ENCODE assay signal across 19 cellular contexts in the genomic region with DNA sequence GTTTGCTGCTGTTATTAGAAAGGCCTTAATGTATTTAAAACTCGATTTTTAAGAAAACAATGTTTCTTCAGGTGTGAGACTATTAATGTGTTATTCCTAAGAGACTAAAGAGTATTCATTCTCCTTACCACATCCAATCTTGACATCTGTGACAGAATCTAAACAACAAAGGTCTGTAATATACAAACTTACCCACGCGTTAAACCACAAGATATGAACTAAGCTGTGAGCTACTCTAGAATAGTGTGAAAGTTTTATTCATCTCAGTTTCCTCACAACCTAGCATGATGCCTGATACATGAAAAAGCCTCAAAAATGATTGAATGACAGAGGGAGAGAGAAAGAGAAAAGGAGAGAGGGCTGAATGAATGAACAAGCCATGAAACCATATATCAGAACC.
A peak's percentile ranks its signal among the peaks of the same experiment; 100 is the strongest.
DNase-seq lines count a peak whose midpoint lies in the region; ATAC-seq, FAIRE-seq and TF ChIP-seq lines count a peak whose summit lies in the region.
"Had no signal": no experiment of that assay in that cellular context is flagged by ENCODE, and none has a peak within 500 bp of the region (broad histone marks: within the 10 kb centered on the region; RNA-seq: fewer than 3 reads in every experiment).

No MANE protein-coding gene starts in this region.

- no peak overlapping the region for H3K27ac Mint-ChIP-seq in GM23338
- H3K27ac Mint-ChIP-seq: B cell; CD14-positive monocyte; CD8-positive, alpha-beta T cell; IgD-negative memory B cell had no signal

- H3K4me2 ChIP-seq in GM23338 = no peak overlapping the region
- H3K4me2 ChIP-seq: KMS-11 had no signal

- FAIRE-seq in frontal cortex (lab: Jason Lieb, UNC) = no peak
- FAIRE-seq: A204.1, GM18507, GM19239 had no signal

- no peak overlapping the region for H3K27ac ChIP-seq in GM23338 (ENCODE audit: low read depth)
- H3K27ac ChIP-seq: GM23248, KMS-11 had no signal

- TF ChIP-seq CTCF in GM23338 (conservative IDR thresholded peaks at IDR 0.05; ENCODE audit: low read depth in 2 of 2) = no peak

- no peaks in the 10 kb centered on the region for H4K20me1 ChIP-seq in GM23338 (replicated peaks; ENCODE audit: insufficient read depth)

- peak overlapping the region; percentile 43; the same call in 1 of the 2 replicates for H2AFZ ChIP-seq in GM23338
- H2AFZ ChIP-seq: GM23248 had no signal

- H3K4me3 Mint-ChIP-seq in GM23338 = no peak overlapping the region
- H3K4me3 Mint-ChIP-seq: B cell; CD14-positive monocyte; CD8-positive, alpha-beta T cell; IgD-negative memory B cell had no signal

- no peaks in the 10 kb centered on the region for H3K36me3 ChIP-seq in GM23338 (ENCODE audit: insufficient read depth)

- H3K27me3 ChIP-seq in GM23338 (ENCODE audit: insufficient read depth) = no peaks in the 10 kb centered on the region

- H3K4me3 ChIP-seq in GM23338 = no peak overlapping the region
- H3K4me3 ChIP-seq: GM23248 had no signal

- H3K4me1 ChIP-seq in GM23338 (ENCODE audit: insufficient read depth) = no peaks in the 10 kb centered on the region
- H3K4me1 ChIP-seq: Caco-2 had no signal

- H3K9me3 Mint-ChIP-seq in GM23338 = 0 out of 3 replicates have a peak, but pooled peaks cover under 1% of the 10 kb centered on the region

- H3F3A ChIP-seq in GM23338 (replicated peaks; ENCODE audit: low read depth) = no peaks in the 10 kb centered on the region

- H3K9me2 ChIP-seq in GM23338 (ENCODE audit: insufficient read depth) = no peaks in the 10 kb centered on the region

- DNase-seq in GM23338 (ENCODE audit: low spot score) = no peak
- DNase-seq in DMS153 (lab: John Stamatoyannopoulos, UW) = no peak
- DNase-seq in frontal cortex (ENCODE audit: low spot score in 2 of 2) = no peak
- no peak for DNase-seq in NCI-H1436 treated with DMSO at 0.1 percent for 48 hours (lab: John Stamatoyannopoulos, UW)
- DNase-seq: Caco-2; CD8-positive, alpha-beta T cell; DMS53; GM23248; H7 had no signal

- H3K27me3 Mint-ChIP-seq in GM23338 (ENCODE audit: insufficient read depth, low read depth, poor library complexity) = peaks cover 2% of the 10 kb centered on the region

- H3K4me1 Mint-ChIP-seq in GM23338 = no peaks in the 10 kb centered on the region
- H3K4me1 Mint-ChIP-seq: B cell, CD14-positive monocyte had no signal

- H3K36me3 Mint-ChIP-seq in GM23338 (ENCODE audit: low read depth) = no peaks in the 10 kb centered on the region
- H3K36me3 Mint-ChIP-seq: CD14-positive monocyte; CD8-positive, alpha-beta T cell had no signal

- H3K79me2 ChIP-seq in GM23338 (replicated peaks; ENCODE audit: insufficient read depth) = no peaks in the 10 kb centered on the region

- ATAC-seq in GM18520 (IDR thresholded peaks at IDR 0.05; ENCODE audit: unreplicated experiment) (peak; percentile 74), GM23338 (no peak), HG03565 (IDR thresholded peaks at IDR 0.05; ENCODE audit: unreplicated experiment) (peak; percentile 71), HG03097 (IDR thresholded peaks at IDR 0.05; ENCODE audit: low FRiP score, unreplicated experiment) (no peak)
- ATAC-seq: CD8-positive, alpha-beta T cell had no signal

TF ChIP-seq in GM23338, 12 proteins besides CTCF, POLR2A, EP300 and RAD21 (continues in another document):
- TF ChIP-seq, protein P1, sequence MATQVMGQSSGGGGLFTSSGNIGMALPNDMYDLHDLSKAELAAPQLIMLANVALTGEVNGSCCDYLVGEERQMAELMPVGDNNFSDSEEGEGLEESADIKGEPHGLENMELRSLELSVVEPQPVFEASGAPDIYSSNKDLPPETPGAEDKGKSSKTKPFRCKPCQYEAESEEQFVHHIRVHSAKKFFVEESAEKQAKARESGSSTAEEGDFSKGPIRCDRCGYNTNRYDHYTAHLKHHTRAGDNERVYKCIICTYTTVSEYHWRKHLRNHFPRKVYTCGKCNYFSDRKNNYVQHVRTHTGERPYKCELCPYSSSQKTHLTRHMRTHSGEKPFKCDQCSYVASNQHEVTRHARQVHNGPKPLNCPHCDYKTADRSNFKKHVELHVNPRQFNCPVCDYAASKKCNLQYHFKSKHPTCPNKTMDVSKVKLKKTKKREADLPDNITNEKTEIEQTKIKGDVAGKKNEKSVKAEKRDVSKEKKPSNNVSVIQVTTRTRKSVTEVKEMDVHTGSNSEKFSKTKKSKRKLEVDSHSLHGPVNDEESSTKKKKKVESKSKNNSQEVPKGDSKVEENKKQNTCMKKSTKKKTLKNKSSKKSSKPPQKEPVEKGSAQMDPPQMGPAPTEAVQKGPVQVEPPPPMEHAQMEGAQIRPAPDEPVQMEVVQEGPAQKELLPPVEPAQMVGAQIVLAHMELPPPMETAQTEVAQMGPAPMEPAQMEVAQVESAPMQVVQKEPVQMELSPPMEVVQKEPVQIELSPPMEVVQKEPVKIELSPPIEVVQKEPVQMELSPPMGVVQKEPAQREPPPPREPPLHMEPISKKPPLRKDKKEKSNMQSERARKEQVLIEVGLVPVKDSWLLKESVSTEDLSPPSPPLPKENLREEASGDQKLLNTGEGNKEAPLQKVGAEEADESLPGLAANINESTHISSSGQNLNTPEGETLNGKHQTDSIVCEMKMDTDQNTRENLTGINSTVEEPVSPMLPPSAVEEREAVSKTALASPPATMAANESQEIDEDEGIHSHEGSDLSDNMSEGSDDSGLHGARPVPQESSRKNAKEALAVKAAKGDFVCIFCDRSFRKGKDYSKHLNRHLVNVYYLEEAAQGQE (IDR thresholded peaks at IDR 0.05; ENCODE audit: unreplicated experiment) = no peak
- TF ChIP-seq STAT1 (IDR thresholded peaks at IDR 0.05; ENCODE audit: unreplicated experiment) = no peak
- TF ChIP-seq POLR2AphosphoS5 (IDR thresholded peaks at IDR 0.05; ENCODE audit: low read depth) = no peak
- no peak for TF ChIP-seq JUNB (IDR thresholded peaks at IDR 0.05; ENCODE audit: unreplicated experiment)
- TF ChIP-seq, protein P2, sequence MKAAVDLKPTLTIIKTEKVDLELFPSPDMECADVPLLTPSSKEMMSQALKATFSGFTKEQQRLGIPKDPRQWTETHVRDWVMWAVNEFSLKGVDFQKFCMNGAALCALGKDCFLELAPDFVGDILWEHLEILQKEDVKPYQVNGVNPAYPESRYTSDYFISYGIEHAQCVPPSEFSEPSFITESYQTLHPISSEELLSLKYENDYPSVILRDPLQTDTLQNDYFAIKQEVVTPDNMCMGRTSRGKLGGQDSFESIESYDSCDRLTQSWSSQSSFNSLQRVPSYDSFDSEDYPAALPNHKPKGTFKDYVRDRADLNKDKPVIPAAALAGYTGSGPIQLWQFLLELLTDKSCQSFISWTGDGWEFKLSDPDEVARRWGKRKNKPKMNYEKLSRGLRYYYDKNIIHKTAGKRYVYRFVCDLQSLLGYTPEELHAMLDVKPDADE (IDR thresholded peaks at IDR 0.05) = no peak
- TF ChIP-seq NANOG (IDR thresholded peaks at IDR 0.05; ENCODE audit: borderline replicate concordance) = no peak
- no peak for TF ChIP-seq CREB1 (CRISPR knock-in tag; IDR thresholded peaks at IDR 0.05; ENCODE audit: low read depth)
- TF ChIP-seq EZH2phosphoT487 (IDR thresholded peaks at IDR 0.05; ENCODE audit: unreplicated experiment) = no peak
- TF ChIP-seq ZNF114 (CRISPR knock-in tag; IDR thresholded peaks at IDR 0.05) = no peak

Comparison
In these comparisons a context has a peak if more than half of its experiments do, and no peak if none do; other contexts are left out.
1. ATAC-seq: peak in GM18520 (single experiment) and HG03565 (single experiment); none in GM23338 (single experiment) and HG03097 (single experiment).